In genomic region chrX:134548257-134548732, GRCh38 we compare ENCODE assay signal across 8 cellular contexts.
DNase-seq lines count a peak whose midpoint lies in the region; ATAC-seq and TF ChIP-seq lines count a peak whose summit lies in the region.

No MANE protein-coding gene starts in this region.

- peak overlapping the region; percentile 94 for H3K27ac Mint-ChIP-seq in activated naive CD8-positive, alpha-beta T cell treated with anti-CD3 and anti-CD28 coated beads, Interleukin-2, amount 10 ng/mL, durations not matched to agents 7 days and 5 days

- DNase-seq in ELR (ENCODE audit: low read depth) = peak; percentile 46
- DNase-seq in activated naive CD8-positive, alpha-beta T cell treated with anti-CD3 and anti-CD28 coated beads, Interleukin-2, amount 10 ng/mL, durations not matched to agents 7 days and 5 days = no peak
- DNase-seq in lung microvascular endothelial cell (ENCODE audit: low read depth in 2 of 2) = peak; percentile 40 to 51
- no peak for DNase-seq in dedifferentiated amniotic fluid mesenchymal stem cell (ENCODE audit: extremely low spot score)
- no peak for DNase-seq in omental fat pad (ENCODE audit: low spot score)

- H3K4me1 Mint-ChIP-seq in activated naive CD8-positive, alpha-beta T cell treated with anti-CD3 and anti-CD28 coated beads, Interleukin-2, amount 10 ng/mL, durations not matched to agents 7 days and 5 days = peaks cover 19% of the 10 kb centered on the region

- H3K4me1 ChIP-seq in HUES48 (ENCODE audit: control insufficient read depth, insufficient read depth, low read length) = peaks cover 77% of the 10 kb centered on the region

- H3K4me3 ChIP-seq in HUES48 (ENCODE audit: low read depth, low read length) = peak overlapping the region; percentile 80

- H3K36me3 ChIP-seq in HUES48 (ENCODE audit: control insufficient read depth, insufficient read depth, low read length) = no peaks in the 10 kb centered on the region

- ATAC-seq in activated naive CD8-positive, alpha-beta T cell treated with anti-CD3 and anti-CD28 coated beads, Interleukin-2, amount 10 ng/mL, durations not matched to agents 7 days and 5 days (ENCODE audit: low read depth) = no peak
- no peak for ATAC-seq in GM18868 (IDR thresholded peaks at IDR 0.05; ENCODE audit: unreplicated experiment)
- ATAC-seq in activated CD4-positive, CD25-positive, alpha-beta regulatory T cell treated with anti-CD3 and anti-CD28 coated beads, Interleukin-2, amount 50 U/mL, for 24 hours = no peak
- no peak for ATAC-seq in omental fat pad (ENCODE audit: low FRiP score)

- TF ChIP-seq CTCF in omental fat pad (IDR thresholded peaks at IDR 0.05) = no peak

- no peaks in the 10 kb centered on the region for H3K9me3 ChIP-seq in HUES48 (ENCODE audit: control insufficient read depth, insufficient read depth, low read length)

- H3K27me3 ChIP-seq in HUES48 (ENCODE audit: control insufficient read depth, insufficient read depth, low read length) = peaks cover 84% of the 10 kb centered on the region

- peaks cover 28% of the 10 kb centered on the region for H3K27me3 Mint-ChIP-seq in activated naive CD8-positive, alpha-beta T cell treated with anti-CD3 and anti-CD28 coated beads, Interleukin-2, amount 10 ng/mL, durations not matched to agents 7 days and 5 days

- 0 out of 2 replicates have a peak overlapping the region, but pooled peaks have one; percentile 12 for H3K9ac ChIP-seq in HUES48 (ENCODE audit: low read depth, low read length)

- no peaks in the 10 kb centered on the region for H3K9me3 Mint-ChIP-seq in activated naive CD8-positive, alpha-beta T cell treated with anti-CD3 and anti-CD28 coated beads, Interleukin-2, amount 10 ng/mL, durations not matched to agents 7 days and 5 days

- H3K27ac ChIP-seq in HUES48 (ENCODE audit: low read depth, low read length) = no peak overlapping the region

- POLR2A ChIA-PET in activated naive CD8-positive, alpha-beta T cell treated with anti-CD3 and anti-CD28 coated beads, Interleukin-2, amount 10 ng/mL, durations not matched to agents 7 days and 5 days (lab: Charles Lee) = no interaction called here

- H3K4me3 Mint-ChIP-seq in activated naive CD8-positive, alpha-beta T cell treated with anti-CD3 and anti-CD28 coated beads, Interleukin-2, amount 10 ng/mL, durations not matched to agents 7 days and 5 days = peak overlapping the region; percentile 94

- H3K36me3 Mint-ChIP-seq in activated naive CD8-positive, alpha-beta T cell treated with anti-CD3 and anti-CD28 coated beads, Interleukin-2, amount 10 ng/mL, durations not matched to agents 7 days and 5 days = peaks cover 1% of the 10 kb centered on the region

Comparison
In these comparisons a context has a peak if more than half of its experiments do, and no peak if none do; other contexts are left out.
1. DNase-seq: peak in ELR (single experiment) and lung microvascular endothelial cell (2 of 2); none in activated naive CD8-positive, alpha-beta T cell treated with anti-CD3 and anti-CD28 coated beads, Interleukin-2, amount 10 ng/mL, durations not matched to agents 7 days and 5 days (single experiment), dedifferentiated amniotic fluid mesenchymal stem cell (single experiment) and omental fat pad (single experiment).